Comparison of ENCODE assay signal across 22 cellular contexts in genomic region chr3:121913305-121913704, GRCh38.
"Had no signal": no experiment of that assay in that cellular context is flagged by ENCODE, and none has a peak within 500 bp of the region (broad histone marks: within the 10 kb centered on the region; RNA-seq: fewer than 3 reads in every experiment).

No MANE protein-coding gene starts in this region.

- H3K4me1 ChIP-seq: colonic mucosa, prostate gland, tibial nerve had no signal

- H3K9me3 ChIP-seq: colonic mucosa, ovary, prostate gland, tibial nerve had no signal

- H3K4me3 ChIP-seq: colonic mucosa, ovary, prostate gland, tibial nerve had no signal

- H3K27me3 ChIP-seq: colonic mucosa, ovary, tibial nerve had no signal

- H3K27ac ChIP-seq: colonic mucosa, ovary, prostate gland, WERI-Rb-1 had no signal

- DNase-seq: activated CD4-positive, alpha-beta T cell treated with anti-CD3 and anti-CD28 coated beads, Interleukin-2, amount 50 U/mL, for 1 hour; activated CD8-positive, alpha-beta memory T cell treated with anti-CD3 and anti-CD28 coated beads, Interleukin-2, amount 10 ng/mL, durations not matched to agents 7 days and 5 days; activated CD8-positive, alpha-beta T cell treated with anti-CD3 and anti-CD28 coated beads, Interleukin-2, amount 10 ng/mL, durations not matched to agents 7 days and 5 days; activated naive CD8-positive, alpha-beta T cell treated with anti-CD3 and anti-CD28 coated beads, Interleukin-2, amount 50 U/mL, for 24 hours; amygdala; colonic mucosa; effector memory CD4-positive, alpha-beta T cell; mammary epithelial cell; naive thymus-derived CD4-positive, alpha-beta T cell; ovary; retina; small intestine; stimulated activated CD4-positive, alpha-beta T cell treated with anti-CD3 and anti-CD28 coated beads, Interleukin-1b, Interleukin-23, amount 100 ng/mL, for 48 hours; stimulated activated CD4-positive, alpha-beta T cell treated with anti-CD3 and anti-CD28 coated beads, Interleukin-4, amount 100 ng/mL, for 4 hours; stimulated activated CD8-positive, alpha-beta memory T cell treated with anti-CD3 and anti-CD28 coated beads, Interleukin-4, amount 100 ng/mL, for 48 hours; stimulated activated naive CD8-positive, alpha-beta T cell treated with anti-CD3 and anti-CD28 coated beads, Interleukin-15, amount 100 ng/mL, for 72 hours; T1000; WERI-Rb-1 had no signal

- ATAC-seq: activated CD4-positive, CD25-positive, alpha-beta regulatory T cell treated with anti-CD3 and anti-CD28 coated beads, Interleukin-2, amount 50 U/mL, for 24 hours; activated CD8-positive, alpha-beta memory T cell treated with anti-CD3 and anti-CD28 coated beads, Interleukin-2, amount 10 ng/mL, durations not matched to agents 7 days and 5 days; activated CD8-positive, alpha-beta T cell treated with anti-CD3 and anti-CD28 coated beads, Interleukin-2, amount 10 ng/mL, durations not matched to agents 7 days and 5 days; activated naive CD8-positive, alpha-beta T cell treated with anti-CD3 and anti-CD28 coated beads, Interleukin-2, amount 50 U/mL, for 24 hours; naive thymus-derived CD4-positive, alpha-beta T cell; stimulated activated memory B cell treated with anti-CD40 and anti-IgM and Interleukin-4, amounts not matched to agents 10 μg/mL and 1 μg/mL and 100 μg/mL, for 72 hours; stimulated activated naive CD8-positive, alpha-beta T cell treated with anti-CD3 and anti-CD28 coated beads, Interleukin-15, amount 100 ng/mL, for 72 hours had no signal

- H3K36me3 ChIP-seq: colonic mucosa, ovary, prostate gland, WERI-Rb-1 had no signal
